Comparison of ENCODE assay signal across 5 cellular contexts in genomic region chr14:23609411-23610089, GRCh38. TPM values are rescaled to one million over a fixed set of nuclear protein-coding genes. Genes with fewer than 3 reads are reported as not detected.
"Had no signal": no experiment of that assay in that cellular context is flagged by ENCODE, and none has a peak within 500 bp of the region (broad histone marks: within the 10 kb centered on the region; RNA-seq: fewer than 3 reads in every experiment).

No MANE protein-coding gene starts in this region.

RNA-seq across cellular contexts. Expression of gene DHRS2, which starts 26.6 kb away (rescaled TPM):
- total RNA-seq: chondrocyte had no signal

RNA-seq across cellular contexts. Expression of gene JPH4, which starts 31.0 kb away (rescaled TPM):
- total RNA-seq: fibroblast of villous mesenchyme, lung microvascular endothelial cell, osteoblast, SJSA1 had no signal

RNA-seq across cellular contexts. Expression of gene ZFHX2, which starts 58.0 kb away (rescaled TPM):
- total RNA-seq: SJSA1 had no signal
